Comparison of ENCODE assay signal across 12 cellular contexts in genomic region chr18:36199691-36200295, GRCh38. TPM values are rescaled to one million over a fixed set of nuclear protein-coding genes. Genes with fewer than 3 reads are reported as not detected.
DNase-seq lines count a peak whose midpoint lies in the region; ATAC-seq and TF ChIP-seq lines count a peak whose summit lies in the region.
"Had no signal": no experiment of that assay in that cellular context is flagged by ENCODE, and none has a peak within 500 bp of the region (broad histone marks: within the 10 kb centered on the region; RNA-seq: fewer than 3 reads in every experiment).

No MANE protein-coding gene starts in this region.

- H3K9me3 Mint-ChIP-seq in osteocyte (ENCODE audit: unreplicated experiment), result no peaks in the 10 kb centered on the region
- H3K9me3 Mint-ChIP-seq: CD4-positive, alpha-beta memory T cell; GM23338 had no signal

- no peak for TF ChIP-seq CTCF in GM10248 (IDR thresholded peaks at IDR 0.05; ENCODE audit: control extremely low read depth, extremely low read depth, low read depth, missing control alignments)
- TF ChIP-seq CTCF in osteocyte (IDR thresholded peaks at IDR 0.05), result no peak

- POLR2A ChIA-PET in GM10248 (lab: Yijun Ruan, JAX), result no interaction called here

- H3K27me3 Mint-ChIP-seq in osteocyte (ENCODE audit: unreplicated experiment), result no peaks in the 10 kb centered on the region

- DNase-seq in D341Med (ENCODE audit: low spot score) (peak; percentile 15), GM10248 (ENCODE audit: extremely low spot score) (peak; percentile 4), left lobe of liver (ENCODE audit: low spot score) (peak; percentile 40), osteocyte (ENCODE audit: extremely low spot score, unreplicated experiment) (peak; percentile 75), MV-4-11 (lab: John Stamatoyannopoulos, UW) (no peak), DMS79 (lab: John Stamatoyannopoulos, UW) (no peak), GM19240 (ENCODE audit: insufficient read length, low spot score) (no peak)
- DNase-seq: BE2C; CD4-positive, alpha-beta memory T cell; GF-D8 had no signal

- no peak overlapping the region for H3K27ac Mint-ChIP-seq in osteocyte (ENCODE audit: unreplicated experiment)
- H3K27ac Mint-ChIP-seq: CD4-positive, alpha-beta memory T cell; GM23338 had no signal

- H3K36me3 Mint-ChIP-seq in osteocyte (ENCODE audit: unreplicated experiment), result no peaks in the 10 kb centered on the region
- H3K36me3 Mint-ChIP-seq: CD4-positive, alpha-beta memory T cell had no signal

- H3K4me1 Mint-ChIP-seq in osteocyte (ENCODE audit: unreplicated experiment), result no peaks in the 10 kb centered on the region
- H3K4me1 Mint-ChIP-seq: CD4-positive, alpha-beta memory T cell; GM23338 had no signal

- no peak overlapping the region for H3K4me3 Mint-ChIP-seq in osteocyte (ENCODE audit: unreplicated experiment)
- H3K4me3 Mint-ChIP-seq: CD4-positive, alpha-beta memory T cell; GM23338 had no signal

- no peak for ATAC-seq in left lobe of liver
- ATAC-seq: A549, GM23338 had no signal

- CTCF ChIA-PET in GM10248 (lab: Yijun Ruan, JAX), result interaction anchor here (1.5 to 2.3 kb wide), 3 partner anchors 10 to 85 kb away, joined by 5 to 11 read pairs (median 5); no protein-coding TSS in a partner anchor

RNA-seq across cellular contexts. Expression of gene MOCOS, which starts 12.5 kb away (rescaled TPM):
- total RNA-seq in left lobe of liver, result 27.4 TPM
- total RNA-seq in osteocyte, result 5.2 and 5.5 TPM in 2 replicates

Comparison
In these comparisons a context has a peak if more than half of its experiments do, and no peak if none do; other contexts are left out.
1. DNase-seq: peak in D341Med (single experiment), GM10248 (single experiment), left lobe of liver (single experiment) and osteocyte (single experiment); none in MV-4-11 (single experiment), DMS79 (single experiment) and GM19240 (single experiment).